8 cellular contexts compared by ENCODE assay signal in genomic region chr11:18394928-18395734, GRCh38. TPM values are rescaled to one million over a fixed set of nuclear protein-coding genes. Genes with fewer than 3 reads are reported as not detected.
A peak's percentile ranks its signal among the peaks of the same experiment; 100 is the strongest.
DNase-seq lines count a peak whose midpoint lies in the region; ATAC-seq and TF ChIP-seq lines count a peak whose summit lies in the region.

No MANE protein-coding gene starts in this region.

- 14% methylated on average over 34 of the region's 36 CpGs for WGBS in mesenchymal stem cell

- peak overlapping the region; percentile 53 for H2BK5ac ChIP-seq in mesenchymal stem cell (ENCODE audit: low read depth, low read length, poor library complexity, severe bottlenecking)

- H3K79me1 ChIP-seq in mesenchymal stem cell (replicated peaks; ENCODE audit: low read length, poor library complexity, severe bottlenecking) = peaks cover 1% of the 10 kb centered on the region

- DNase-seq in activated CD4-positive, CD25-positive, alpha-beta regulatory T cell treated with anti-CD3 and anti-CD28 coated beads, Interleukin-2, amount 50 U/mL, for 72 hours = peak; percentile 35
- DNase-seq in WERI-Rb-1 (peak; percentile 20), ecto neural progenitor cell (ENCODE audit: low spot score) (peak; percentile 55), mesenchymal stem cell (peak; percentile 34), substantia nigra (lab: John Stamatoyannopoulos, UW) (peak in 13 of 49 donors; percentile 34 to 58 (median 46))

- H2AFZ ChIP-seq in mesenchymal stem cell (ENCODE audit: low read depth, low read length) = no peak overlapping the region

- H3K4me3 ChIP-seq in WERI-Rb-1 (ENCODE audit: low read depth, low read length) (peak overlapping the region; percentile 97), mesenchymal stem cell (ENCODE audit: insufficient read depth in 1 of 2, low read depth in 1 of 2, low read length in 2 of 2) (peak overlapping the region; percentile 62 to 100)

- H3K4me1 ChIP-seq in mesenchymal stem cell (ENCODE audit: control insufficient read depth, insufficient read depth, low read depth, low read length) = peaks cover 17% of the 10 kb centered on the region

- H3K27ac ChIP-seq in WERI-Rb-1 = peak overlapping the region; percentile 96
- H3K27ac ChIP-seq in mesenchymal stem cell (ENCODE audit: low read length, poor library complexity, severe bottlenecking) = peak overlapping the region; percentile 90
- H3K27ac ChIP-seq in substantia nigra (ENCODE audit: low read depth, low read length, poor library complexity, severe bottlenecking) = peak overlapping the region; percentile 88

- no peaks in the 10 kb centered on the region for H3K9me3 ChIP-seq in WERI-Rb-1 (ENCODE audit: severe bottlenecking)
- no peaks in the 10 kb centered on the region for H3K9me3 ChIP-seq in mesenchymal stem cell (ENCODE audit: control insufficient read depth, low read length)

- peak overlapping the region in 1 of 2 experiments; percentile 85 for H2BK12ac ChIP-seq in mesenchymal stem cell (ENCODE audit: low read length in 2 of 2)

- peaks cover 40% of the 10 kb centered on the region for H3K36me3 ChIP-seq in WERI-Rb-1
- H3K36me3 ChIP-seq in mesenchymal stem cell (ENCODE audit: control insufficient read depth in 1 of 2, insufficient read depth in 2 of 2, low read depth in 1 of 2, low read length in 2 of 2) = peaks cover 9 to 40% of the 10 kb centered on the region in 2 experiments

- H3K27me3 ChIP-seq in WERI-Rb-1 (ENCODE audit: insufficient read depth, low read depth, severe bottlenecking) (no peaks in the 10 kb centered on the region), mesenchymal stem cell (ENCODE audit: control insufficient read depth in 1 of 2, insufficient read depth in 1 of 2, low read length in 2 of 2) (no peaks in the 10 kb centered on the region)

- peak overlapping the region in 1 of 2 experiments; percentile 98 for H3K14ac ChIP-seq in mesenchymal stem cell (ENCODE audit: low read length in 2 of 2)

- peak overlapping the region; percentile 36 for H3K4me2 ChIP-seq in mesenchymal stem cell (ENCODE audit: low read length, poor library complexity, severe bottlenecking)

- H3K18ac ChIP-seq in mesenchymal stem cell (ENCODE audit: low read depth in 1 of 2, low read length in 2 of 2) = peak overlapping the region; percentile 97 to 99

- H3K4ac ChIP-seq in mesenchymal stem cell (ENCODE audit: low read depth in 1 of 2, low read length in 2 of 2) = peak overlapping the region; percentile 69 to 98

- peak overlapping the region; percentile 74 for H4K91ac ChIP-seq in mesenchymal stem cell (ENCODE audit: low read length)

- H3K23ac ChIP-seq in mesenchymal stem cell (ENCODE audit: low read length in 2 of 2) = peak overlapping the region in 1 of 2 experiments; percentile 96

- H2BK120ac ChIP-seq in mesenchymal stem cell (ENCODE audit: low read depth, low read length) = peak overlapping the region; percentile 44

- no peak overlapping the region for H2BK15ac ChIP-seq in mesenchymal stem cell (ENCODE audit: low read depth, poor library complexity, severe bottlenecking)

- H3K9ac ChIP-seq in mesenchymal stem cell (ENCODE audit: low read length) = peak overlapping the region; percentile 99

- H4K8ac ChIP-seq in mesenchymal stem cell (ENCODE audit: low read length) = peak overlapping the region; percentile 22

- no peak for TF ChIP-seq CTCF in WERI-Rb-1 (IDR thresholded peaks at IDR 0.05; ENCODE audit: low read depth, low read length)

- H2AK5ac ChIP-seq in mesenchymal stem cell (ENCODE audit: low read length, severe bottlenecking) = peak overlapping the region; percentile 23

- ATAC-seq in activated CD4-positive, CD25-positive, alpha-beta regulatory T cell treated with anti-CD3 and anti-CD28 coated beads, Interleukin-2, amount 50 U/mL, for 24 hours = no peak
- no peak for ATAC-seq in GM18511 (IDR thresholded peaks at IDR 0.05; ENCODE audit: unreplicated experiment)
- ATAC-seq in HG02798 (IDR thresholded peaks at IDR 0.05; ENCODE audit: poor library complexity, unreplicated experiment) = no peak

RNA-seq across cellular contexts. Expression of gene LDHA, which starts 0.8 kb away (rescaled TPM):
- 404 TPM for polyA plus RNA-seq in mesenchymal stem cell (2013, experiment 1 of 2)
- 417 TPM for polyA plus RNA-seq in mesenchymal stem cell (2013, experiment 2 of 2)

RNA-seq across cellular contexts. Expression of gene LDHC, which starts 17.0 kb away (rescaled TPM):
- 0.22 TPM for polyA plus RNA-seq in mesenchymal stem cell (2013, experiment 1 of 2)
- 0.29 TPM for polyA plus RNA-seq in mesenchymal stem cell (2013, experiment 2 of 2)
